ENCODE assay signal across 8 cellular contexts in genomic region chr5:161545701-161546462, GRCh38. TPM values are rescaled to one million over a fixed set of nuclear protein-coding genes. Genes with fewer than 3 reads are reported as not detected.
A peak's percentile ranks its signal among the peaks of the same experiment; 100 is the strongest.
DNase-seq lines count a peak whose midpoint lies in the region; ATAC-seq and TF ChIP-seq lines count a peak whose summit lies in the region.

No MANE protein-coding gene starts in this region.

- H3K27ac ChIP-seq in cardiac muscle cell (no peak overlapping the region), gastroesophageal sphincter (no peak overlapping the region), tibial nerve (no peak overlapping the region)

- H3K4me3 ChIP-seq in cardiac muscle cell (peak overlapping the region; percentile 51), gastroesophageal sphincter (peak overlapping the region; percentile 45 to 51), tibial nerve (peak overlapping the region in 3 of 4 donors; percentile 24 to 55 (median 34))

- no peak for ATAC-seq in left cardiac atrium
- ATAC-seq in HG03565 (IDR thresholded peaks at IDR 0.05; ENCODE audit: unreplicated experiment) = peak; percentile 5
- ATAC-seq in gastroesophageal sphincter = no peak

- WGBS in gastroesophageal sphincter (ENCODE audit: low coverage in 1 of 2), 2 donors = 9 to 31% methylated on average over 10 to 13 of the region's 13 CpGs
- 11 to 18% methylated on average over 13 of the region's 13 CpGs for whole genome bisulfite sequencing in tibial nerve, 2 donors

- no peak for TF ChIP-seq CTCF in cardiac muscle cell (IDR thresholded peaks at IDR 0.05; ENCODE audit: low read depth, low read length)
- no peak for TF ChIP-seq CTCF in gastroesophageal sphincter (IDR thresholded peaks at IDR 0.05)
- no peak for TF ChIP-seq CTCF in tibial nerve (IDR thresholded peaks at IDR 0.05)

- no peaks in the 10 kb centered on the region for H3K9me3 ChIP-seq in cardiac muscle cell (ENCODE audit: low read depth)
- H3K9me3 ChIP-seq in gastroesophageal sphincter = peaks cover 0 to 6% (median 0%) of the 10 kb centered on the region in 3 donors
- H3K9me3 ChIP-seq in tibial nerve = no peaks in the 10 kb centered on the region

- H3K4me1 ChIP-seq in cardiac muscle cell (ENCODE audit: low read depth) = peaks cover 5% of the 10 kb centered on the region
- H3K4me1 ChIP-seq in gastroesophageal sphincter = peaks cover 0 to 37% (median 11%) of the 10 kb centered on the region in 3 donors
- peaks cover 0 to 40% (median 8%) of the 10 kb centered on the region in 4 donors for H3K4me1 ChIP-seq in tibial nerve

- DNase-seq in cardiac muscle cell (ENCODE audit: low read depth in 1 of 2, low spot score in 1 of 2) (peak in 1 of 2 donors; percentile 11), left cardiac atrium (no peak), tibial nerve (ENCODE audit: low spot score in 2 of 2) (no peak), MV-4-11 (lab: John Stamatoyannopoulos, UW) (no peak), EL (no peak), posterior vena cava (ENCODE audit: low spot score) (no peak)

- intact Hi-C loops in left cardiac atrium (cut with DNase I) = no loop called here
- intact Hi-C loops in posterior vena cava (cut with DNase I) = no loop called here

- H3K27me3 ChIP-seq in cardiac muscle cell = peaks cover 58% of the 10 kb centered on the region
- peaks cover 81% of the 10 kb centered on the region for H3K27me3 ChIP-seq in gastroesophageal sphincter
- H3K27me3 ChIP-seq in tibial nerve = peaks cover 2 to 48% of the 10 kb centered on the region in 2 donors

- H3K36me3 ChIP-seq in cardiac muscle cell (no peaks in the 10 kb centered on the region), gastroesophageal sphincter (no peaks in the 10 kb centered on the region), tibial nerve (no peaks in the 10 kb centered on the region)

- TF ChIP-seq POLR2A in gastroesophageal sphincter (IDR thresholded peaks at IDR 0.05) (no peak), tibial nerve (IDR thresholded peaks at IDR 0.05) (no peak)

- no peak for TF ChIP-seq EP300 in gastroesophageal sphincter (IDR thresholded peaks at IDR 0.05)
- TF ChIP-seq EP300 in tibial nerve (IDR thresholded peaks at IDR 0.05) = no peak

RNA-seq across cellular contexts. Expression of gene GABRB2, which starts 0.6 kb away (rescaled TPM):
- total RNA-seq in cardiac muscle cell (1.8 and 3.3 TPM in 2 replicates), left cardiac atrium (1 to 10 TPM; 1.4 TPM), gastroesophageal sphincter (10 to 100 TPM in 1 of 4 donors, 1 to 10 TPM in 3; 1.0 to 17.3 (median 1.1) TPM), tibial nerve (1 to 10 TPM in 3 of 4 donors, under 1 TPM in 1; 0.39 to 3.9 (median 3.0) TPM), posterior vena cava (under 1 TPM; 0.86 to 0.93 TPM)
- polyA plus RNA-seq in cardiac muscle cell = 3.3 and 3.6 TPM in 2 replicates
